17 cellular contexts compared by ENCODE assay signal in the genomic region with DNA sequence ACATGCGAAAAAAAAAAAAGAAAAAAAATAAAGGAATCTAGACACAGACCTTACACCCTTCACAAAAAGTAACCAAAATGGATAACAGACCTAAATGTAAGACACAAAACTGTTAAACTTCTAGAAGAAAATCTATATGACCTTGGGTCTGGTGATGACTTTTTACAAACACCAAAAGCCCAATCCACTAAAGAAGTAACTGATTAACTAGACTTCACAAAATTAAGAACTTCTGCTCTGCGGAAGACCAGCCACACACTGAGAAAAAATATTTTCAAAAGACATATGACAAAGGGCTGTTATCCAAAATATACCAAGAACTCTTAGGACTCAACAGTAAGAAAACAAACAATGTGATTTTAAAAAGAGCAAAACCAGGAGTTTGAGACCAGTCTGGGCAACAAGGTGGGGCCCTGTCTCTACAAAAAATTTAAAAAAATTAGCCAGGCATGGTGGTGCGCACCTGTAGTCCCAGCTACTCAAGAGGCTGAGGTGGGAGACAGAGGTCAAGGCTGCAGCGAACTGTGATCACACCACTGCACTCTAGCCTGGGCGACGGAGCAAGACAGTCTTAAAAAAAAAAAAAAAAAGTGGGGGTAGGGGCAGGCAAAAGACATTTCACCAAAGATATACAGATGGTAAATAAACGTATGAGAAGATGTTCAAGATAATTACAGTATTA. TPM values are rescaled to one million over a fixed set of nuclear protein-coding genes. Genes with fewer than 3 reads are reported as not detected.
DNase-seq lines count a peak whose midpoint lies in the region; ATAC-seq and TF ChIP-seq lines count a peak whose summit lies in the region.
"Had no signal": no experiment of that assay in that cellular context is flagged by ENCODE, and none has a peak within 500 bp of the region (broad histone marks: within the 10 kb centered on the region; RNA-seq: fewer than 3 reads in every experiment).

No MANE protein-coding gene starts in this region.

- DNase-seq in left ventricle myocardium inferior (no peak), right atrium auricular region (ENCODE audit: low spot score) (no peak), nephron progenitor cell (no peak), NOMO-1 (lab: John Stamatoyannopoulos, UW; ENCODE audit: unreplicated experiment in 2 of 2) (no peak)
- no peak for DNase-seq in effector memory CD8-positive, alpha-beta T cell
- no peak for DNase-seq in stimulated activated naive B cell treated with anti-CD40 and anti-IgM and Interleukin-4, amounts not matched to agents 10 μg/mL and 1 μg/mL and 100 μg/mL, for 72 hours
- DNase-seq: Calu3; CD4-positive, alpha-beta T cell; DMS79; MG63; NCI-H1092 treated with DMSO at 0.1 percent for 48 hours; NCI-H1694 treated with DMSO at 0.1 percent for 48 hours; NCI-H345 had no signal

- intact Hi-C loops in left ventricle myocardium inferior (cut with micrococcal nuclease) = no loop called here

- H3K36me3 ChIP-seq in left ventricle myocardium inferior (peaks cover 55% of the 10 kb centered on the region), right atrium auricular region (peaks cover 24% of the 10 kb centered on the region)

- peaks cover 83% of the 10 kb centered on the region for H3K4me1 ChIP-seq in left ventricle myocardium inferior
- H3K4me1 ChIP-seq in right atrium auricular region = peaks cover 0 to 9% of the 10 kb centered on the region in 2 donors

- ATAC-seq in effector memory CD8-positive, alpha-beta T cell (replicated peaks) = no peak
- ATAC-seq in stimulated activated naive B cell treated with anti-CD40 and anti-IgM and Interleukin-4, amounts not matched to agents 10 μg/mL and 1 μg/mL and 100 μg/mL, for 72 hours (replicated peaks) = no peak
- ATAC-seq in HG03280 (IDR thresholded peaks at IDR 0.05; ENCODE audit: unreplicated experiment) (no peak), GM18861 (IDR thresholded peaks at IDR 0.05; ENCODE audit: unreplicated experiment) (no peak)

- H3K27ac ChIP-seq in left ventricle myocardium inferior (replicated peaks) = peak overlapping the region; percentile 83
- no peak overlapping the region for H3K27ac ChIP-seq in right atrium auricular region
- H3K27ac ChIP-seq: HL-60, KMS-11 had no signal

- no peak overlapping the region for H3K4me3 Mint-ChIP-seq in effector memory CD8-positive, alpha-beta T cell
- no peak overlapping the region for H3K4me3 Mint-ChIP-seq in nephron progenitor cell
- H3K4me3 Mint-ChIP-seq in stimulated activated naive B cell treated with anti-CD40 and anti-IgM and Interleukin-4, amounts not matched to agents 10 μg/mL and 1 μg/mL and 100 μg/mL, for 72 hours = peak overlapping the region in 1 of 2 donors; percentile 7
- H3K4me3 Mint-ChIP-seq: CD4-positive, alpha-beta T cell had no signal

- no peaks in the 10 kb centered on the region for H3K9me3 Mint-ChIP-seq in effector memory CD8-positive, alpha-beta T cell
- H3K9me3 Mint-ChIP-seq in nephron progenitor cell = peaks cover 5% of the 10 kb centered on the region
- no peaks in the 10 kb centered on the region for H3K9me3 Mint-ChIP-seq in stimulated activated naive B cell treated with anti-CD40 and anti-IgM and Interleukin-4, amounts not matched to agents 10 μg/mL and 1 μg/mL and 100 μg/mL, for 72 hours
- H3K9me3 Mint-ChIP-seq: CD4-positive, alpha-beta T cell had no signal

- no peak overlapping the region for H3K4me3 ChIP-seq in left ventricle myocardium inferior
- no peak overlapping the region for H3K4me3 ChIP-seq in right atrium auricular region
- H3K4me3 ChIP-seq: MG63 had no signal

- peaks cover 69% of the 10 kb centered on the region for H3K36me3 Mint-ChIP-seq in effector memory CD8-positive, alpha-beta T cell (ENCODE audit: insufficient read depth)
- H3K36me3 Mint-ChIP-seq in nephron progenitor cell (ENCODE audit: low read depth) = peaks cover 91% of the 10 kb centered on the region
- H3K36me3 Mint-ChIP-seq in stimulated activated naive B cell treated with anti-CD40 and anti-IgM and Interleukin-4, amounts not matched to agents 10 μg/mL and 1 μg/mL and 100 μg/mL, for 72 hours = peaks cover 47 to 78% of the 10 kb centered on the region in 2 donors

- H3K27me3 ChIP-seq in left ventricle myocardium inferior (ENCODE audit: low read depth) = no peaks in the 10 kb centered on the region
- no peaks in the 10 kb centered on the region for H3K27me3 ChIP-seq in right atrium auricular region
- H3K27me3 ChIP-seq: MG63 had no signal

- peak overlapping the region; percentile 25 to 49 for H3K27ac Mint-ChIP-seq in effector memory CD8-positive, alpha-beta T cell
- H3K27ac Mint-ChIP-seq in nephron progenitor cell = peak overlapping the region; percentile 93
- peak overlapping the region; percentile 67 for H3K27ac Mint-ChIP-seq in stimulated activated naive B cell treated with anti-CD40 and anti-IgM and Interleukin-4, amounts not matched to agents 10 μg/mL and 1 μg/mL and 100 μg/mL, for 72 hours
- H3K27ac Mint-ChIP-seq: CD4-positive, alpha-beta T cell had no signal

- TF ChIP-seq CTCF in left ventricle myocardium inferior (IDR thresholded peaks at IDR 0.05; ENCODE audit: borderline replicate concordance) (no peak), right atrium auricular region (IDR thresholded peaks at IDR 0.05) (no peak), nephron progenitor cell (IDR thresholded peaks at IDR 0.05) (no peak)

- H3K9me3 ChIP-seq in left ventricle myocardium inferior (replicated peaks) (no peaks in the 10 kb centered on the region), right atrium auricular region (no peaks in the 10 kb centered on the region)
- H3K9me3 ChIP-seq: MG63 had no signal

- H3K4me1 Mint-ChIP-seq in effector memory CD8-positive, alpha-beta T cell (ENCODE audit: low read depth in 2 of 2) = peaks cover 30 to 42% of the 10 kb centered on the region in 2 donors
- peaks cover 37% of the 10 kb centered on the region for H3K4me1 Mint-ChIP-seq in nephron progenitor cell
- H3K4me1 Mint-ChIP-seq in stimulated activated naive B cell treated with anti-CD40 and anti-IgM and Interleukin-4, amounts not matched to agents 10 μg/mL and 1 μg/mL and 100 μg/mL, for 72 hours = peaks cover 45 to 71% of the 10 kb centered on the region in 2 donors

- no peaks in the 10 kb centered on the region for H3K27me3 Mint-ChIP-seq in effector memory CD8-positive, alpha-beta T cell
- H3K27me3 Mint-ChIP-seq in nephron progenitor cell (ENCODE audit: low read depth, poor library complexity) = peaks cover 7% of the 10 kb centered on the region
- H3K27me3 Mint-ChIP-seq in stimulated activated naive B cell treated with anti-CD40 and anti-IgM and Interleukin-4, amounts not matched to agents 10 μg/mL and 1 μg/mL and 100 μg/mL, for 72 hours = no peaks in the 10 kb centered on the region
- H3K27me3 Mint-ChIP-seq: CD4-positive, alpha-beta T cell had no signal

RNA-seq across cellular contexts. Expression of a gene that starts 9.8 kb away (rescaled TPM):
- total RNA-seq in left ventricle myocardium inferior (138 TPM), right atrium auricular region (10 to 100 TPM; 68.0 to 70.6 TPM)

Comparison
In these comparisons a context has a peak if more than half of its experiments do, and no peak if none do; other contexts are left out.
1. H3K27ac Mint-ChIP-seq: peak in every context shown above with its lines; median percentile 93 in nephron progenitor cell; 67 in stimulated activated naive B cell treated with anti-CD40 and anti-IgM and Interleukin-4, amounts not matched to agents 10 μg/mL and 1 μg/mL and 100 μg/mL, for 72 hours; 37 in effector memory CD8-positive, alpha-beta T cell.